14 cellular contexts compared by ENCODE assay signal in genomic region chr1:223763881-223764280, GRCh38. TPM values are rescaled to one million over a fixed set of nuclear protein-coding genes. Genes with fewer than 3 reads are reported as not detected.
A peak's percentile ranks its signal among the peaks of the same experiment; 100 is the strongest.
DNase-seq lines count a peak whose midpoint lies in the region; ATAC-seq and TF ChIP-seq lines count a peak whose summit lies in the region.
"Had no signal": no experiment of that assay in that cellular context is flagged by ENCODE, and none has a peak within 500 bp of the region (broad histone marks: within the 10 kb centered on the region; RNA-seq: fewer than 3 reads in every experiment).

No MANE protein-coding gene starts in this region.

- H3K27me3 ChIP-seq in NT2/D1 (ENCODE audit: insufficient read depth, insufficient read length), result no peaks in the 10 kb centered on the region
- no peaks in the 10 kb centered on the region for H3K27me3 ChIP-seq in dorsolateral prefrontal cortex
- H3K27me3 ChIP-seq: BLaER1 treated with 17β-estradiol and CSF1 and Interleukin-3, amounts not matched to agents 10 nM and 100 nM had no signal

- peak overlapping the region; percentile 44 for H3K9ac ChIP-seq in NT2/D1 (ENCODE audit: insufficient read length, low read depth)
- H3K9ac ChIP-seq: BLaER1 treated with 17β-estradiol and CSF1 and Interleukin-3, amounts not matched to agents 10 nM and 100 nM had no signal

- peaks cover 4% of the 10 kb centered on the region for H3K4me1 ChIP-seq in NT2/D1 (ENCODE audit: insufficient read depth, insufficient read length)

- peak overlapping the region in 51 of 59 donors; percentile 36 to 99 (median 96) for H3K27ac ChIP-seq in dorsolateral prefrontal cortex
- H3K27ac ChIP-seq: BLaER1 treated with 17β-estradiol and CSF1 and Interleukin-3, amounts not matched to agents 10 nM and 100 nM had no signal

- H3K27me3 Mint-ChIP-seq in HFFc6 (ENCODE audit: insufficient read depth), result peaks cover 9% of the 10 kb centered on the region; the same call in 1 of the 2 replicates
- H3K27me3 Mint-ChIP-seq in immature natural killer cell (ENCODE audit: low read depth in 3 of 3), result peaks cover 0 to 2% (median 2%) of the 10 kb centered on the region in 3 donors

- H3K4me3 ChIP-seq in NT2/D1 (ENCODE audit: insufficient read length, low read depth) (no peak overlapping the region), dorsolateral prefrontal cortex (no peak overlapping the region)
- H3K4me3 ChIP-seq: BLaER1 treated with 17β-estradiol and CSF1 and Interleukin-3, amounts not matched to agents 10 nM and 100 nM had no signal

- peaks cover 69% of the 10 kb centered on the region for H3K36me3 ChIP-seq in NT2/D1 (ENCODE audit: insufficient read depth, insufficient read length, low read length)

- DNase-seq in HFFc6 (no peak), NT2/D1 (ENCODE audit: low read depth, low spot score) (no peak), dorsolateral prefrontal cortex (no peak), sciatic nerve (ENCODE audit: low spot score) (peak; percentile 53), DMS114 treated with DMSO at 0.1 percent for 48 hours (lab: John Stamatoyannopoulos, UW; ENCODE audit: unreplicated experiment) (no peak), immature natural killer cell (no peak)
- DNase-seq: Karpas-422; NCI-H1417 treated with DMSO at 0.1 percent for 48 hours; NCI-H2081; NCI-H526 treated with DMSO at 0.1 percent for 48 hours; NK-92 treated with Interleukin-12 subunit alpha and Interleukin-12 subunit beta, amount 100 ng/mL, for 24 hours; PC-3 had no signal

- intact Hi-C loops in dorsolateral prefrontal cortex (cut with DNase I), result no loop called here
- intact Hi-C loops in sciatic nerve (cut with DNase I), result no loop called here

- TF ChIP-seq CTCF in HFFc6 (IDR thresholded peaks at IDR 0.05) (no peak), dorsolateral prefrontal cortex (IDR thresholded peaks at IDR 0.05 in 54 of 56, conservative IDR thresholded peaks at IDR 0.05 in 2 of 56; ENCODE audit: low read depth in 1 of 56, partially characterized antibody in 56 of 56) (no peak)

- H3K9me3 Mint-ChIP-seq in HFFc6 (no peaks in the 10 kb centered on the region), immature natural killer cell (no peaks in the 10 kb centered on the region)

- H3K36me3 Mint-ChIP-seq in HFFc6 (ENCODE audit: low read depth) (peaks cover 60% of the 10 kb centered on the region), immature natural killer cell (peaks cover 27 to 46% (median 28%) of the 10 kb centered on the region in 3 donors)

- H3K4me1 Mint-ChIP-seq in HFFc6 (ENCODE audit: low read depth) (peaks cover 20% of the 10 kb centered on the region; the same call in 1 of the 2 replicates), immature natural killer cell (no peaks in the 10 kb centered on the region)

- H3K4me3 Mint-ChIP-seq in HFFc6 (no peak overlapping the region), immature natural killer cell (no peak overlapping the region)

- ATAC-seq in sciatic nerve (no peak), HG02884 (IDR thresholded peaks at IDR 0.05; ENCODE audit: unreplicated experiment) (no peak)
- ATAC-seq: PC-3 had no signal

- no peaks in the 10 kb centered on the region for H3K9me3 ChIP-seq in NT2/D1 (ENCODE audit: insufficient read depth, low read length)

- H3K27ac Mint-ChIP-seq in HFFc6 (peak overlapping the region; percentile 48), immature natural killer cell (no peak overlapping the region)

RNA-seq across cellular contexts. Expression of gene CAPN2, which starts 51.5 kb away (rescaled TPM):
- total RNA-seq in HFFc6 (2021; fragmentation: NEBNext Ultra II Directional; extraction: Animal tissue kit (Norgen Biotek cat#: 25700)), result 100 to 1,000 TPM; 380 to 424 (median 413) TPM
- total RNA-seq in dorsolateral prefrontal cortex (100 to 1,000 TPM in 66 of 120 experiments, 10 to 100 TPM in 54; 66.7 to 318 (median 103) TPM), sciatic nerve (186 TPM)
- 100 to 1,000 TPM; 126 to 232 (median 141) TPM for polyA plus RNA-seq in immature natural killer cell
